Comparison of ENCODE assay signal across 8 cellular contexts in the genomic region with DNA sequence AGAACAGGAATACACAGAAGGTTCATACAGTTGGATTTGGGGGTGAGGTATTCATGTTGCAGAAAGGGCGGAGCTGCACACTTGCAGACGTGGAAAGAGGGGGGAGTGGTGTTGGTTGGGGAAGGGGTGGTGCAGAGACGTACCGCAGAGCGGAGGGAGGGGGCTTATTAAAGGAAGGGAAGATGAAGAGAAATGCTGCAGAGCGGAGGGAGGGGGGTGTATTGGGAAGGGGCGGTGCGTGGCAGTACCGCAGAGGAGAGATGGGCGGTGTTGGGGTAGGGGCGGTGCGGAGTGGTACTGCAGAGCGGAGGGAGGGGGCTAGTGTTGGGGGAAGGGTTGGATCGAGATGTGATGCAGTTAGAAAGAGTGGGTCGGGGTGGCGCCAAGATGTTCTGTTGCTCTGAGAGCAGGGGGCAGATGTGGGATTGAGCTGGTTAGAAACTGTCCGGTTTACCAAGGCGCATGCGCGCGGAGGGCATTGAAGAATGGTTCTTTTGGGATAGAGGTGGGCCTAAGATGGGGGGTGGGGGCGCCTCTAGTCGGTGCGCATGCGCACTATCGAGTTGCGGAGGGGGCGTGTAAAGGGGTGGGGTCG. TPM values are rescaled to one million over a fixed set of nuclear protein-coding genes. Genes with fewer than 3 reads are reported as not detected.
A peak's percentile ranks its signal among the peaks of the same experiment; 100 is the strongest.
DNase-seq lines count a peak whose midpoint lies in the region; ATAC-seq and TF ChIP-seq lines count a peak whose summit lies in the region.

No MANE protein-coding gene starts in this region.

- peak overlapping the region; percentile 68 for H3K4me3 ChIP-seq in AG10803 (ENCODE audit: low read length)
- H3K4me3 ChIP-seq in esophagus (ENCODE audit: low read depth in 1 of 2, low read length in 2 of 2), result peak overlapping the region; percentile 46 to 47
- H3K4me3 ChIP-seq in muscle layer of duodenum (ENCODE audit: low read depth in 1 of 2, low read length in 2 of 2), result peak overlapping the region; percentile 70 to 80

- H3K27ac ChIP-seq in esophagus (ENCODE audit: low read depth in 2 of 2, low read length in 1 of 2), result no peak overlapping the region
- H3K27ac ChIP-seq in muscle layer of duodenum (ENCODE audit: low read length), result no peak overlapping the region

- ATAC-seq in GM21447 (IDR thresholded peaks at IDR 0.05; ENCODE audit: unreplicated experiment), result peak; percentile 82
- no peak for ATAC-seq in HG03025 (IDR thresholded peaks at IDR 0.05; ENCODE audit: low FRiP score, unreplicated experiment)

- H3K36me3 ChIP-seq in esophagus (ENCODE audit: control insufficient read depth in 2 of 2, insufficient read depth in 2 of 2, low read length in 1 of 2), result no peaks in the 10 kb centered on the region
- peaks cover 0 to 3% of the 10 kb centered on the region in 2 donors for H3K36me3 ChIP-seq in muscle layer of duodenum (ENCODE audit: control insufficient read depth in 1 of 2, insufficient read depth in 2 of 2, low read length in 2 of 2)

- DNase-seq in AG10803 (ENCODE audit: low read depth) (peak; percentile 52), NCI-H446 (lab: John Stamatoyannopoulos, UW) (peak; percentile 72 to 87), activated T-cell treated with anti-CD3 and anti-CD28 coated beads for 24 hours (ENCODE audit: low read depth) (peak; percentile 43)
- DNase-seq in stimulated activated CD8-positive, alpha-beta memory T cell treated with anti-CD3 and anti-CD28 coated beads, Interleukin-7, amount 100 ng/mL, for 24 hours (ENCODE audit: low read depth), result peak; percentile 20

- no peak for TF ChIP-seq CTCF in AG10803 (conservative IDR thresholded peaks at IDR 0.05; ENCODE audit: low read length)

- 2 to 28% methylated on average over 29 of the region's 29 CpGs for WGBS in esophagus, 2 donors

- no peaks in the 10 kb centered on the region for H3K9me3 ChIP-seq in esophagus (ENCODE audit: control insufficient read depth in 2 of 2, insufficient read depth in 1 of 2, low read depth in 1 of 2, low read length in 1 of 2)
- no peaks in the 10 kb centered on the region for H3K9me3 ChIP-seq in muscle layer of duodenum (ENCODE audit: control insufficient read depth in 1 of 2, low read length in 2 of 2)

- H3K4me1 ChIP-seq in esophagus (ENCODE audit: control insufficient read depth in 2 of 2, insufficient read depth in 2 of 2, low read length in 1 of 2) (no peaks in the 10 kb centered on the region), muscle layer of duodenum (ENCODE audit: control insufficient read depth in 1 of 2, insufficient read depth in 2 of 2, low read length in 2 of 2) (no peaks in the 10 kb centered on the region)

- no peaks in the 10 kb centered on the region for H3K27me3 ChIP-seq in esophagus (ENCODE audit: control insufficient read depth in 1 of 2, insufficient read depth in 2 of 2, low read length in 2 of 2)
- no peaks in the 10 kb centered on the region for H3K27me3 ChIP-seq in muscle layer of duodenum (ENCODE audit: low read depth, low read length)

RNA-seq across cellular contexts. Expression of gene TRO, which starts 0.9 kb away (rescaled TPM):
- polyA plus RNA-seq in esophagus, result 1 to 10 TPM; 2.9 to 6.0 TPM

Comparison
In these comparisons a context has a peak if more than half of its experiments do, and no peak if none do; other contexts are left out.
1. DNase-seq: peak in every context shown above with its lines; median percentile 80 in NCI-H446; 52 in AG10803; 43 in activated T-cell treated with anti-CD3 and anti-CD28 coated beads for 24 hours; 20 in stimulated activated CD8-positive, alpha-beta memory T cell treated with anti-CD3 and anti-CD28 coated beads, Interleukin-7, amount 100 ng/mL, for 24 hours.